ENCODE assay signal across 2 cellular contexts in the genomic region with DNA sequence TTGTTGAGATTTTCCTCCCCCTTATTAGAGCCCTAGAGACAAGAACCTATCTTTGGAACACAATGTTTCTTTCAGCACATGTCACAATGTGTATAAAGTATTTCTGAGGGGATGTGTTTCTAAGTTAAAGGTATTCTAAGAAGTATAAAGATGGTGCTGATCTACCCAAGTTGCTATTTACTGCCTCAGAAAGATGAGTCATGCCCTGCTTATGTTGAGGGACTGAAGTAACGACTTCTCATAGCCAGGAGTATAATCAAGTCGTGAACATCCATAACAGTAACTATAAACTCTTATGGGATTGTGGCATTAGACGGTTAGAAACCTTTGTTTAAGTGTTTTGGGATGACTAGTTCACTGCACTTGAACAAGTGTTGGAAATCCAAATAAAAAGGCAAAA.
TF ChIP-seq lines count a peak whose summit lies in the region.

No MANE protein-coding gene starts in this region.

TF ChIP-seq in A549, 52 proteins besides CTCF, POLR2A, EP300 and RAD21:
- no peak for TF ChIP-seq FOSL2 (IDR thresholded peaks at IDR 0.05)
- TF ChIP-seq FOSL2 (CRISPR knock-in tag; IDR thresholded peaks at IDR 0.05) = peak; percentile 55
- no peak for TF ChIP-seq CHD2 (IDR thresholded peaks at IDR 0.05; ENCODE audit: low read length, partially characterized antibody)
- no peak for TF ChIP-seq SMC3 (IDR thresholded peaks at IDR 0.05)

TF ChIP-seq in IMR-90, 13 proteins besides CTCF, POLR2A, EP300 and RAD21:
- TF ChIP-seq MAZ (IDR thresholded peaks at IDR 0.05; ENCODE audit: borderline replicate concordance, low read depth, low read length) (no peak), FOS (IDR thresholded peaks at IDR 0.05; ENCODE audit: low read depth, low read length) (peak; percentile 80), BHLHE40 (IDR thresholded peaks at IDR 0.05; ENCODE audit: low read depth, low read length) (0 out of 2 replicates have a peak, but pooled peaks have one; percentile 22), CEBPB (IDR thresholded peaks at IDR 0.05; ENCODE audit: low read depth, low read length) (0 out of 2 replicates have a peak, but pooled peaks have one; percentile 19)
TF ChIP-seq in IMR-90: peak in this region for 3.
